ENCODE assay signal across 16 cellular contexts in the genomic region with DNA sequence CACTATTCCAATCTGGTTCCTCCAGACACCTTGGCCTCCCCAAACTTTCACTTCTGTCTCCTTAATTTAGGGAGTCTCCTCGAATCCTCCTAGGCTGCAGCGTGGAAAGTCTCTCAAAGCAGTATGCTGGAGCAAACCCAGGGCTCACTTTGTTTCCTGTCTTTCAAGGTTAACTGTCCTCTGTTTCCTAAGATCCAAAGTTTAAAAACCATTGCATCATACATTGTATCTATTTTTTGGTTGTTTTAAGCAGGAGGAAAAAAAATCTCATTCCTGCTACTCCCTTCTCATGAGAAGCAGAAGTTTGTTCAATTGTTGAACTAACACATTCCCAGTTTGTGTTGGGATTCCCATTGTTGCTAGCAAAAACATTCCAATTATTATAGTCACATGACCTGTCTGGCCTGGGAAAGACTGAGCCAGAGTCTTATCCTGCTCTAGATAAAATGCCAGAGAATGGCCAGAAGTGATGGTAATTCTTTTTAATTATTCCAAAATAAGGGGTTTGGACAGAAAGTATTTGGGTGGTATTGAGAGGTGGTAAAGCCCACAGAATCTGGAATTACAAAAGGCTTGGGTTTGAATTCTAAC.
"Had no signal": no experiment of that assay in that cellular context is flagged by ENCODE, and none has a peak within 500 bp of the region (broad histone marks: within the 10 kb centered on the region; RNA-seq: fewer than 3 reads in every experiment).

No MANE protein-coding gene starts in this region.

- H3K4me1 Mint-ChIP-seq: naive thymus-derived CD8-positive, alpha-beta T cell; stimulated activated naive CD8-positive, alpha-beta T cell treated with anti-CD3 and anti-CD28 coated beads, Interleukin-15, amount 100 ng/mL, for 72 hours had no signal

- ATAC-seq: body of pancreas; esophagus mucosa; mucosa of descending colon; naive thymus-derived CD8-positive, alpha-beta T cell; stimulated activated naive CD8-positive, alpha-beta T cell treated with anti-CD3 and anti-CD28 coated beads, Interleukin-15, amount 100 ng/mL, for 72 hours had no signal

- H3K27me3 ChIP-seq: adrenal gland, body of pancreas, vagina had no signal

- DNase-seq: activated naive CD4-positive, alpha-beta T cell treated with anti-CD3 and anti-CD28 coated beads, Interleukin-2, amount 50 U/mL, for 16 hours; body of pancreas; dermis blood vessel endothelial cell; foreskin fibroblast; kidney; mucosa of descending colon; naive thymus-derived CD8-positive, alpha-beta T cell; occipital lobe; stimulated activated CD4-positive, alpha-beta T cell treated with anti-CD3 and anti-CD28 coated beads, Interleukin-4, amount 100 ng/mL, for 1 hour; stimulated activated CD8-positive, alpha-beta memory T cell treated with anti-CD3 and anti-CD28 coated beads, Interleukin-4, amount 100 ng/mL, for 48 hours; stimulated activated naive CD8-positive, alpha-beta T cell treated with anti-CD3 and anti-CD28 coated beads, Interleukin-15, amount 100 ng/mL, for 72 hours; T-helper 2 cell had no signal

- H3K36me3 Mint-ChIP-seq: naive thymus-derived CD8-positive, alpha-beta T cell had no signal

- H3K9me3 ChIP-seq: adrenal gland, body of pancreas, mucosa of descending colon, prostate gland, vagina had no signal

- H3K4me3 Mint-ChIP-seq: naive thymus-derived CD8-positive, alpha-beta T cell; stimulated activated naive CD8-positive, alpha-beta T cell treated with anti-CD3 and anti-CD28 coated beads, Interleukin-15, amount 100 ng/mL, for 72 hours had no signal

- H3K4me1 ChIP-seq: adrenal gland, body of pancreas, prostate gland, vagina had no signal

- H3K36me3 ChIP-seq: adrenal gland, prostate gland, vagina had no signal

- H3K4me3 ChIP-seq: adrenal gland, body of pancreas, mucosa of descending colon, prostate gland, vagina had no signal

- H3K27ac ChIP-seq: adrenal gland, body of pancreas, prostate gland, vagina had no signal

- H3K27ac Mint-ChIP-seq: naive thymus-derived CD8-positive, alpha-beta T cell; stimulated activated naive CD8-positive, alpha-beta T cell treated with anti-CD3 and anti-CD28 coated beads, Interleukin-15, amount 100 ng/mL, for 72 hours had no signal
